ENCODE assay signal across 1 cellular context in the genomic region with DNA sequence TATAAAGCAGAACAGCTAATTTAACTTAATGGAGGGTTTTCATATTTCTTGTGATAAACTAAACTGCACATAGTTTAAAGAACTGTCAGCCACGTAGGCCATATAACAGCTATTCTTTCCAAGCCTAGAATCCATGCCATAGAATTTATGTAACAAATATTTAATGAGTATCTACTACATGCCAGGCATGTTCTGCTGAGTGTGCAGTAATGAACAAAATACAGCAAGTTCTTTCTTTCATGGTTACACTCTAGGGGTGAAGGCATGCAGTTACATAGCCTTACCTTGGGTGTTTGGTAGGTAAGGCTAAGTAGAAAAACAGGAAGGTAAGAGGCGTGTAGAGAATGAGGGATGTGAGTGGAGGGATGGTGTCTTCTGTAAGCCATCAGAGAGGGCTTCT.
TF ChIP-seq lines count a peak whose summit lies in the region.

No MANE protein-coding gene starts in this region.

TF ChIP-seq in H1, 55 proteins besides CTCF, POLR2A, EP300 and RAD21:
- TF ChIP-seq TEAD4 (IDR thresholded peaks at IDR 0.05; ENCODE audit: low read depth, low read length) (no peak), MAFK (IDR thresholded peaks at IDR 0.05; ENCODE audit: low read depth, low read length) (peak; percentile 65)
